ENCODE assay signal across 16 cellular contexts in genomic region chr10:22701132-22701851, GRCh38. TPM values are rescaled to one million over a fixed set of nuclear protein-coding genes. Genes with fewer than 3 reads are reported as not detected.
DNase-seq lines count a peak whose midpoint lies in the region; ATAC-seq and TF ChIP-seq lines count a peak whose summit lies in the region.
"Had no signal": no experiment of that assay in that cellular context is flagged by ENCODE, and none has a peak within 500 bp of the region (broad histone marks: within the 10 kb centered on the region; RNA-seq: fewer than 3 reads in every experiment).

No MANE protein-coding gene starts in this region.

- DNase-seq in activated CD8-positive, alpha-beta memory T cell treated with anti-CD3 and anti-CD28 coated beads, Interleukin-2, amount 10 ng/mL, durations not matched to agents 7 days and 5 days = no peak
- DNase-seq in activated CD8-positive, alpha-beta memory T cell treated with anti-CD3 and anti-CD28 coated beads for 24 hours = no peak
- no peak for DNase-seq in activated naive CD8-positive, alpha-beta T cell treated with anti-CD3 and anti-CD28 coated beads for 36 hours
- DNase-seq in neural progenitor cell (ENCODE audit: low spot score) = no peak
- DNase-seq in HuH-7.5 (ENCODE audit: low spot score) = no peak
- DNase-seq in effector CD8-positive, alpha-beta T cell (lab: John Stamatoyannopoulos, UW) = no peak
- DNase-seq in progenitor cell of endocrine pancreas (ENCODE audit: low spot score, unreplicated experiment) = no peak
- DNase-seq: activated CD4-positive, alpha-beta T cell treated with anti-CD3 and anti-CD28 coated beads, Interleukin-2, amount 10 ng/mL, durations not matched to agents 7 days and 5 days; adrenal gland; KG1; lower lobe of right lung; NCI-H187 had no signal

- H3K4me2 ChIP-seq in neural progenitor cell = no peak overlapping the region

- H3K79me2 ChIP-seq in neural progenitor cell (ENCODE audit: low read depth) = peaks cover 98% of the 10 kb centered on the region

- H2AFZ ChIP-seq in neural progenitor cell (replicated peaks) = no peak overlapping the region

- no peaks in the 10 kb centered on the region for H3F3A ChIP-seq in neural progenitor cell (ENCODE audit: low read depth)

- H3K36me3 ChIP-seq in neural progenitor cell = no peaks in the 10 kb centered on the region
- H3K36me3 ChIP-seq: adrenal gland, lower lobe of right lung had no signal

- H4K20me1 ChIP-seq in neural progenitor cell (ENCODE audit: low read depth) = peaks cover 31% of the 10 kb centered on the region

- no peaks in the 10 kb centered on the region for H3K27me3 ChIP-seq in neural progenitor cell
- H3K27me3 ChIP-seq: adrenal gland had no signal

- H3K27ac ChIP-seq in neural progenitor cell = no peak overlapping the region
- H3K27ac ChIP-seq: adrenal gland, coronary artery, lower lobe of right lung, skin epidermis had no signal

- H3K4me3 Mint-ChIP-seq in activated CD8-positive, alpha-beta memory T cell treated with anti-CD3 and anti-CD28 coated beads, Interleukin-2, amount 10 ng/mL, durations not matched to agents 7 days and 5 days = no peak overlapping the region
- H3K4me3 Mint-ChIP-seq in activated naive CD8-positive, alpha-beta T cell treated with anti-CD3 and anti-CD28 coated beads for 36 hours = no peak overlapping the region
- H3K4me3 Mint-ChIP-seq in neural progenitor cell = no peak overlapping the region
- no peak overlapping the region for H3K4me3 Mint-ChIP-seq in progenitor cell of endocrine pancreas (ENCODE audit: low read depth)
- H3K4me3 Mint-ChIP-seq: activated CD4-positive, alpha-beta T cell treated with anti-CD3 and anti-CD28 coated beads, Interleukin-2, amount 10 ng/mL, durations not matched to agents 7 days and 5 days; T-helper 1 cell treated with Interleukin-12 subunit alpha and Interleukin-12 subunit beta and Interleukin-4 antibody, amounts not matched to agents 30 μg/mL and 1 μg/mL, for 36 hours had no signal

- peaks cover 37% of the 10 kb centered on the region for H3K36me3 Mint-ChIP-seq in activated CD8-positive, alpha-beta memory T cell treated with anti-CD3 and anti-CD28 coated beads, Interleukin-2, amount 10 ng/mL, durations not matched to agents 7 days and 5 days
- peaks cover 54% of the 10 kb centered on the region for H3K36me3 Mint-ChIP-seq in activated naive CD8-positive, alpha-beta T cell treated with anti-CD3 and anti-CD28 coated beads for 36 hours
- H3K36me3 Mint-ChIP-seq in neural progenitor cell = peaks cover 3% of the 10 kb centered on the region
- peaks cover 3% of the 10 kb centered on the region for H3K36me3 Mint-ChIP-seq in progenitor cell of endocrine pancreas (ENCODE audit: insufficient read depth)

- peaks cover 80% of the 10 kb centered on the region for H3K4me1 Mint-ChIP-seq in activated CD8-positive, alpha-beta memory T cell treated with anti-CD3 and anti-CD28 coated beads, Interleukin-2, amount 10 ng/mL, durations not matched to agents 7 days and 5 days
- H3K4me1 Mint-ChIP-seq in activated naive CD8-positive, alpha-beta T cell treated with anti-CD3 and anti-CD28 coated beads for 36 hours = peaks cover 76% of the 10 kb centered on the region
- peaks cover 3% of the 10 kb centered on the region for H3K4me1 Mint-ChIP-seq in neural progenitor cell
- H3K4me1 Mint-ChIP-seq in progenitor cell of endocrine pancreas (ENCODE audit: low read depth) = peaks cover 33% of the 10 kb centered on the region

- no peaks in the 10 kb centered on the region for H3K27me3 Mint-ChIP-seq in activated CD8-positive, alpha-beta memory T cell treated with anti-CD3 and anti-CD28 coated beads, Interleukin-2, amount 10 ng/mL, durations not matched to agents 7 days and 5 days
- H3K27me3 Mint-ChIP-seq in activated naive CD8-positive, alpha-beta T cell treated with anti-CD3 and anti-CD28 coated beads for 36 hours = no peaks in the 10 kb centered on the region
- no peaks in the 10 kb centered on the region for H3K27me3 Mint-ChIP-seq in neural progenitor cell (ENCODE audit: insufficient read depth, low read depth)
- H3K27me3 Mint-ChIP-seq in progenitor cell of endocrine pancreas = no peaks in the 10 kb centered on the region
- H3K27me3 Mint-ChIP-seq: activated CD4-positive, alpha-beta T cell treated with anti-CD3 and anti-CD28 coated beads, Interleukin-2, amount 10 ng/mL, durations not matched to agents 7 days and 5 days had no signal

- no peak overlapping the region for H3K9ac ChIP-seq in neural progenitor cell

- no peaks in the 10 kb centered on the region for H3K9me3 ChIP-seq in neural progenitor cell (ENCODE audit: low read depth)
- H3K9me3 ChIP-seq: adrenal gland, lower lobe of right lung had no signal

- H3K4me3 ChIP-seq in neural progenitor cell = no peak overlapping the region
- H3K4me3 ChIP-seq: adrenal gland, coronary artery, lower lobe of right lung, skin epidermis had no signal

- H3K27ac Mint-ChIP-seq in activated CD8-positive, alpha-beta memory T cell treated with anti-CD3 and anti-CD28 coated beads, Interleukin-2, amount 10 ng/mL, durations not matched to agents 7 days and 5 days = peak overlapping the region; percentile 41
- peak overlapping the region; percentile 42 for H3K27ac Mint-ChIP-seq in activated naive CD8-positive, alpha-beta T cell treated with anti-CD3 and anti-CD28 coated beads for 36 hours
- peak overlapping the region; percentile 12 for H3K27ac Mint-ChIP-seq in neural progenitor cell
- no peak overlapping the region for H3K27ac Mint-ChIP-seq in progenitor cell of endocrine pancreas
- H3K27ac Mint-ChIP-seq: activated CD4-positive, alpha-beta T cell treated with anti-CD3 and anti-CD28 coated beads, Interleukin-2, amount 10 ng/mL, durations not matched to agents 7 days and 5 days; T-helper 1 cell treated with Interleukin-12 subunit alpha and Interleukin-12 subunit beta and Interleukin-4 antibody, amounts not matched to agents 30 μg/mL and 1 μg/mL, for 36 hours had no signal

- H3K9me3 Mint-ChIP-seq in activated CD8-positive, alpha-beta memory T cell treated with anti-CD3 and anti-CD28 coated beads, Interleukin-2, amount 10 ng/mL, durations not matched to agents 7 days and 5 days (ENCODE audit: low read depth) = no peaks in the 10 kb centered on the region
- H3K9me3 Mint-ChIP-seq in activated naive CD8-positive, alpha-beta T cell treated with anti-CD3 and anti-CD28 coated beads for 36 hours = peaks cover 11% of the 10 kb centered on the region
- no peaks in the 10 kb centered on the region for H3K9me3 Mint-ChIP-seq in neural progenitor cell
- H3K9me3 Mint-ChIP-seq in progenitor cell of endocrine pancreas (ENCODE audit: low read depth) = peaks cover 4% of the 10 kb centered on the region
- H3K9me3 Mint-ChIP-seq: activated CD4-positive, alpha-beta T cell treated with anti-CD3 and anti-CD28 coated beads, Interleukin-2, amount 10 ng/mL, durations not matched to agents 7 days and 5 days; T-helper 1 cell treated with Interleukin-12 subunit alpha and Interleukin-12 subunit beta and Interleukin-4 antibody, amounts not matched to agents 30 μg/mL and 1 μg/mL, for 36 hours had no signal

- ATAC-seq in activated CD8-positive, alpha-beta memory T cell treated with anti-CD3 and anti-CD28 coated beads, Interleukin-2, amount 10 ng/mL, durations not matched to agents 7 days and 5 days = peak; percentile 27
- ATAC-seq in HG03045 (IDR thresholded peaks at IDR 0.05; ENCODE audit: unreplicated experiment) = peak; percentile 39

- no peak for TF ChIP-seq CTCF in neural progenitor cell (IDR thresholded peaks at IDR 0.05)
- TF ChIP-seq CTCF in progenitor cell of endocrine pancreas (IDR thresholded peaks at IDR 0.05; ENCODE audit: unreplicated experiment) = no peak

- CTCF ChIA-PET in activated CD8-positive, alpha-beta memory T cell treated with anti-CD3 and anti-CD28 coated beads, Interleukin-2, amount 10 ng/mL, durations not matched to agents 7 days and 5 days (lab: Charles Lee) = interaction anchor here (1.0 to 2.2 kb wide), 3 partner anchors 9 to 12 kb away, joined by 3 to 6 read pairs (median 3); partner anchors contain the start of gene PIP4K2A

- no peaks in the 10 kb centered on the region for H3K4me1 ChIP-seq in neural progenitor cell

RNA-seq across cellular contexts. Expression of gene PIP4K2A, which starts 13.1 kb away (rescaled TPM):
- total RNA-seq in activated CD8-positive, alpha-beta memory T cell treated with anti-CD3 and anti-CD28 coated beads, Interleukin-2, amount 10 ng/mL, durations not matched to agents 7 days and 5 days = 100 to 1,000 TPM; 129 to 136 TPM
- 100 to 1,000 TPM; 111 to 118 TPM for total RNA-seq in activated naive CD8-positive, alpha-beta T cell treated with anti-CD3 and anti-CD28 coated beads for 36 hours
- total RNA-seq in neural progenitor cell (ENCODE audit: low replicate concordance) (23.7 and 37.6 TPM in 2 replicates), progenitor cell of endocrine pancreas (22.4 and 26.7 TPM in 2 replicates)
